ENCODE assay signal across 13 cellular contexts in genomic region chr3:178206554-178206953, GRCh38.
DNase-seq lines count a peak whose midpoint lies in the region; ATAC-seq and TF ChIP-seq lines count a peak whose summit lies in the region.
"Had no signal": no experiment of that assay in that cellular context is flagged by ENCODE, and none has a peak within 500 bp of the region (broad histone marks: within the 10 kb centered on the region; RNA-seq: fewer than 3 reads in every experiment).

No MANE protein-coding gene starts in this region.

- H3K9me3 ChIP-seq in HUES6 (ENCODE audit: control insufficient read depth, insufficient read depth, low read depth, low read length) (no peaks in the 10 kb centered on the region), mucosa of descending colon (no peaks in the 10 kb centered on the region)

- H3K9ac ChIP-seq in HUES6 (ENCODE audit: low read length) = peak overlapping the region; percentile 59

- H3K4me1 ChIP-seq in HUES6 (ENCODE audit: control insufficient read depth, insufficient read depth, low read length) (peaks cover 23% of the 10 kb centered on the region), mucosa of descending colon (ENCODE audit: low read depth) (no peaks in the 10 kb centered on the region)

- H3K36me3 ChIP-seq in HUES6 (ENCODE audit: control insufficient read depth, insufficient read depth, low read length) (no peaks in the 10 kb centered on the region), mucosa of descending colon (ENCODE audit: low read depth) (no peaks in the 10 kb centered on the region)

- ATAC-seq in mucosa of descending colon = peak; percentile 45

- no peak for TF ChIP-seq CTCF in dorsolateral prefrontal cortex (IDR thresholded peaks at IDR 0.05 in 54 of 56, conservative IDR thresholded peaks at IDR 0.05 in 2 of 56; ENCODE audit: low read depth in 1 of 56, partially characterized antibody in 56 of 56)
- TF ChIP-seq CTCF in mucosa of descending colon (IDR thresholded peaks at IDR 0.05) = no peak

- DNase-seq in NCI-H69 (lab: John Stamatoyannopoulos, UW) (peak; percentile 29), dorsolateral prefrontal cortex (no peak), mucosa of descending colon (no peak), LoVo (ENCODE audit: low spot score) (no peak), NAMALWA (ENCODE audit: low spot score) (no peak)
- DNase-seq in activated T-cell treated with anti-CD3 and anti-CD28 coated beads, Interleukin-2, amount 50 U/mL, for 48 hours = no peak
- DNase-seq: COR-L47, Karpas-422, MM.1S, NCI-H1105, NCI-H1930, NCI-H524 had no signal

- H3K4me3 ChIP-seq in HUES6 (ENCODE audit: low read depth, low read length) (peak overlapping the region; percentile 20; the same call in 1 of the 2 replicates), dorsolateral prefrontal cortex (no peak overlapping the region), mucosa of descending colon (no peak overlapping the region)

- H3K27me3 ChIP-seq in HUES6 (ENCODE audit: control insufficient read depth, insufficient read depth, low read length) (no peaks in the 10 kb centered on the region), dorsolateral prefrontal cortex (no peaks in the 10 kb centered on the region)

- intact Hi-C loops in dorsolateral prefrontal cortex (cut with DNase I) = no loop called here
- intact Hi-C loops in mucosa of descending colon (cut with DNase I, micrococcal nuclease) = no loop called here

- H3K27ac ChIP-seq in HUES6 (ENCODE audit: low read depth, low read length) (peak overlapping the region; percentile 82; the same call in 1 of the 2 replicates), dorsolateral prefrontal cortex (peak overlapping the region in 38 of 59 donors; percentile 1 to 92 (median 72))
